Comparison of ENCODE assay signal across 9 cellular contexts in genomic region chr13:48160879-48161278, GRCh38.
A peak's percentile ranks its signal among the peaks of the same experiment; 100 is the strongest.
DNase-seq lines count a peak whose midpoint lies in the region; ATAC-seq and TF ChIP-seq lines count a peak whose summit lies in the region.
"Had no signal": no experiment of that assay in that cellular context is flagged by ENCODE, and none has a peak within 500 bp of the region (broad histone marks: within the 10 kb centered on the region; RNA-seq: fewer than 3 reads in every experiment).

No MANE protein-coding gene starts in this region.

- H3K9ac ChIP-seq in OCI-LY3 (ENCODE audit: low read length), result no peak overlapping the region

- H3K36me3 ChIP-seq in OCI-LY3 (replicated peaks; ENCODE audit: low read depth, low read length) (no peaks in the 10 kb centered on the region), esophagus (ENCODE audit: control insufficient read depth in 2 of 2, insufficient read depth in 2 of 2, low read length in 1 of 2) (no peaks in the 10 kb centered on the region), osteoblast (ENCODE audit: insufficient read depth, low read length) (no peaks in the 10 kb centered on the region)

- peaks cover 7% of the 10 kb centered on the region; the same call in 1 of the 2 replicates for H3K27me3 ChIP-seq in OCI-LY3 (ENCODE audit: low read depth, low read length)
- no peaks in the 10 kb centered on the region for H3K27me3 ChIP-seq in esophagus (ENCODE audit: control insufficient read depth in 1 of 2, insufficient read depth in 2 of 2, low read length in 2 of 2)
- H3K27me3 ChIP-seq in osteoblast (ENCODE audit: insufficient read depth, low read length), result no peaks in the 10 kb centered on the region

- ATAC-seq in HG03097 (IDR thresholded peaks at IDR 0.05; ENCODE audit: low FRiP score, unreplicated experiment), result no peak
- no peak for ATAC-seq in esophagus mucosa

- no peak overlapping the region for H3K4me3 ChIP-seq in OCI-LY3 (ENCODE audit: low read length)
- no peak overlapping the region for H3K4me3 ChIP-seq in esophagus (ENCODE audit: low read depth in 1 of 2, low read length in 2 of 2)
- no peak overlapping the region for H3K4me3 ChIP-seq in osteoblast (ENCODE audit: insufficient read depth, low read length)

- DNase-seq in Caki2 (ENCODE audit: low read depth) (peak; percentile 81), osteoblast (ENCODE audit: insufficient read length, low spot score, missing footprints) (peak; percentile 47), Kasumi-1 (lab: John Stamatoyannopoulos, UW) (no peak), NCI-H2029 (lab: John Stamatoyannopoulos, UW) (no peak)
- DNase-seq: NCI-H748 treated with DMSO at 0.1 percent for 48 hours had no signal

- H2AFZ ChIP-seq in OCI-LY3 (ENCODE audit: low read depth, low read length), result no peak overlapping the region
- no peak overlapping the region for H2AFZ ChIP-seq in osteoblast (ENCODE audit: low read length)

- H3K4me2 ChIP-seq in OCI-LY3 (ENCODE audit: low read length) (peak overlapping the region; percentile 36), osteoblast (ENCODE audit: insufficient read depth, low read length) (no peak overlapping the region)

- H3K4me1 ChIP-seq in OCI-LY3 (ENCODE audit: low read length), result peaks cover 58% of the 10 kb centered on the region
- peaks cover 0 to 9% of the 10 kb centered on the region in 2 donors for H3K4me1 ChIP-seq in esophagus (ENCODE audit: control insufficient read depth in 2 of 2, insufficient read depth in 2 of 2, low read length in 1 of 2)
- peaks cover 11% of the 10 kb centered on the region for H3K4me1 ChIP-seq in osteoblast (ENCODE audit: insufficient read depth, low read length)

- H3K79me2 ChIP-seq in OCI-LY3 (ENCODE audit: low read length) (no peaks in the 10 kb centered on the region), osteoblast (ENCODE audit: insufficient read depth, low read length) (no peaks in the 10 kb centered on the region)

- TF ChIP-seq CTCF in OCI-LY3 (IDR thresholded peaks at IDR 0.05; ENCODE audit: low read depth, low read length), result no peak
- no peak for TF ChIP-seq CTCF in osteoblast (IDR thresholded peaks at IDR 0.05; ENCODE audit: extremely low read depth, low read depth, low read length)

- in situ Hi-C loops in Caki2 (cut with HindIII; ENCODE audit: low pct_unique_long_range_greater_than_20kb, low sequenced_read_pairs), result no loop called here

- H3K27ac ChIP-seq in OCI-LY3 (ENCODE audit: low read length) (no peak overlapping the region), esophagus (ENCODE audit: low read depth in 2 of 2, low read length in 1 of 2) (peak overlapping the region; percentile 93 to 95), osteoblast (ENCODE audit: low read depth, low read length) (no peak overlapping the region)

- H4K20me1 ChIP-seq in OCI-LY3 (ENCODE audit: insufficient read depth, low read length) (no peaks in the 10 kb centered on the region), osteoblast (ENCODE audit: insufficient read depth, low read length) (no peaks in the 10 kb centered on the region)

- 32 to 60% methylated on average over 3 of the region's 3 CpGs for WGBS in esophagus, 2 donors

- no peaks in the 10 kb centered on the region for H3K9me3 ChIP-seq in OCI-LY3 (ENCODE audit: insufficient read depth, low read length)
- no peaks in the 10 kb centered on the region for H3K9me3 ChIP-seq in esophagus (ENCODE audit: control insufficient read depth in 2 of 2, insufficient read depth in 1 of 2, low read depth in 1 of 2, low read length in 1 of 2)
- H3K9me3 ChIP-seq in osteoblast (ENCODE audit: low read depth, low read length), result no peaks in the 10 kb centered on the region

Comparison
In these comparisons a context has a peak if more than half of its experiments do, and no peak if none do; other contexts are left out.
1. DNase-seq: peak in Caki2 (single experiment) and osteoblast (single experiment); none in Kasumi-1 (0 of 2) and NCI-H2029 (single experiment).
2. H3K27ac ChIP-seq: peak in esophagus (2 of 2); none in OCI-LY3 (single experiment) and osteoblast (single experiment).